Comparison of ENCODE assay signal across 8 cellular contexts in genomic region chr16:70703041-70703834, GRCh38. TPM values are rescaled to one million over a fixed set of nuclear protein-coding genes. Genes with fewer than 3 reads are reported as not detected.
DNase-seq lines count a peak whose midpoint lies in the region; ATAC-seq, FAIRE-seq and TF ChIP-seq lines count a peak whose summit lies in the region.
"Had no signal": no experiment of that assay in that cellular context is flagged by ENCODE, and none has a peak within 500 bp of the region (broad histone marks: within the 10 kb centered on the region; RNA-seq: fewer than 3 reads in every experiment).

No MANE protein-coding gene starts in this region.

- H2AFZ ChIP-seq in astrocyte (ENCODE audit: low read depth, low read length) = peak overlapping the region; percentile 85
- H2AFZ ChIP-seq in Karpas-422 (ENCODE audit: low read length) = no peak overlapping the region

- peak overlapping the region; percentile 74 for H3K4me2 ChIP-seq in astrocyte (ENCODE audit: low read length)
- H3K4me2 ChIP-seq in Karpas-422 (ENCODE audit: low read depth, low read length, poor library complexity, severe bottlenecking) = no peak overlapping the region

- no peak for ATAC-seq in naive thymus-derived CD4-positive, alpha-beta T cell

- peaks cover 5% of the 10 kb centered on the region for H3K9me3 Mint-ChIP-seq in astrocyte (ENCODE audit: unreplicated experiment)
- no peaks in the 10 kb centered on the region for H3K9me3 Mint-ChIP-seq in naive thymus-derived CD4-positive, alpha-beta T cell
- H3K9me3 Mint-ChIP-seq: dendritic cell treated with granulocyte-macrophage colony-stimulating factor and Interleukin-4, amounts not matched to agents 40 ng/mL and 50 ng/mL, for 4 days had no signal

- TF ChIP-seq CTCF in astrocyte (IDR thresholded peaks at IDR 0.05; ENCODE audit: insufficient read depth, low read depth, low read length) (peak; percentile 32), kidney (IDR thresholded peaks at IDR 0.05; ENCODE audit: borderline replicate concordance, extremely low read depth, insufficient read depth) (no peak)

- H3K9me3 ChIP-seq in astrocyte (ENCODE audit: insufficient read depth, low read depth, low read length) (no peaks in the 10 kb centered on the region), kidney (ENCODE audit: control insufficient read depth in 1 of 2, low read length in 2 of 2) (no peaks in the 10 kb centered on the region), Karpas-422 (ENCODE audit: low read length) (no peaks in the 10 kb centered on the region)
- no peaks in the 10 kb centered on the region for H3K9me3 ChIP-seq in naive thymus-derived CD4-positive, alpha-beta T cell (ENCODE audit: control insufficient read depth in 2 of 3, low read length in 3 of 3)

- no peaks in the 10 kb centered on the region for H3K27me3 Mint-ChIP-seq in astrocyte (ENCODE audit: low read depth, unreplicated experiment)
- H3K27me3 Mint-ChIP-seq in naive thymus-derived CD4-positive, alpha-beta T cell = no peaks in the 10 kb centered on the region
- H3K27me3 Mint-ChIP-seq: dendritic cell treated with granulocyte-macrophage colony-stimulating factor and Interleukin-4, amounts not matched to agents 40 ng/mL and 50 ng/mL, for 4 days had no signal

- DNase-seq in HT1080 (ENCODE audit: low read depth) (peak; percentile 33), astrocyte (ENCODE audit: low read depth) (peak; percentile 90), kidney (no peak), superior temporal gyrus (ENCODE audit: extremely low spot score) (peak; percentile 66), Karpas-422 (no peak)
- DNase-seq in naive thymus-derived CD4-positive, alpha-beta T cell = no peak
- no peak for DNase-seq in activated CD4-positive, alpha-beta T cell treated with anti-CD3 and anti-CD28 coated beads, Interleukin-2, amount 50 U/mL, for 1 hour

- peak overlapping the region; percentile 96 for H3K27ac ChIP-seq in astrocyte (ENCODE audit: low read depth, low read length)
- peak overlapping the region; percentile 35 to 59 for H3K27ac ChIP-seq in kidney (ENCODE audit: low read depth in 2 of 2, low read length in 2 of 2)
- H3K27ac ChIP-seq in Karpas-422 (ENCODE audit: low read length) = no peak overlapping the region
- no peak overlapping the region for H3K27ac ChIP-seq in naive thymus-derived CD4-positive, alpha-beta T cell (ENCODE audit: low read depth, low read length)

- H3K36me3 ChIP-seq in astrocyte (ENCODE audit: insufficient read depth, low read length) = no peaks in the 10 kb centered on the region
- H3K36me3 ChIP-seq in kidney (ENCODE audit: control insufficient read depth in 1 of 2, insufficient read depth in 2 of 2, low read length in 2 of 2) = no peaks in the 10 kb centered on the region
- H3K36me3 ChIP-seq in Karpas-422 (ENCODE audit: insufficient read depth, low read length) = no peaks in the 10 kb centered on the region
- peaks cover 0 to 24% (median 0%) of the 10 kb centered on the region in 3 experiments for H3K36me3 ChIP-seq in naive thymus-derived CD4-positive, alpha-beta T cell (ENCODE audit: control insufficient read depth in 2 of 3, insufficient read depth in 3 of 3, low read length in 3 of 3)

- H3K27me3 ChIP-seq in astrocyte (ENCODE audit: insufficient read depth, low read length) (no peaks in the 10 kb centered on the region), Karpas-422 (ENCODE audit: low read length) (no peaks in the 10 kb centered on the region)
- H3K27me3 ChIP-seq in naive thymus-derived CD4-positive, alpha-beta T cell (ENCODE audit: control insufficient read depth in 2 of 2, insufficient read depth in 2 of 2, low read length in 2 of 2) = no peaks in the 10 kb centered on the region

- H3K27ac Mint-ChIP-seq in astrocyte (ENCODE audit: unreplicated experiment) = peak overlapping the region; percentile 91
- H3K27ac Mint-ChIP-seq in naive thymus-derived CD4-positive, alpha-beta T cell = no peak overlapping the region

- no peaks in the 10 kb centered on the region for H4K20me1 ChIP-seq in astrocyte (ENCODE audit: insufficient read depth, low read length)
- H4K20me1 ChIP-seq in Karpas-422 (ENCODE audit: insufficient read depth, low read depth, low read length) = no peaks in the 10 kb centered on the region

- peaks cover 30% of the 10 kb centered on the region for H3K4me1 Mint-ChIP-seq in astrocyte (ENCODE audit: low read depth, unreplicated experiment)
- peaks cover 0 to 14% (median 0%) of the 10 kb centered on the region in 7 donors for H3K4me1 Mint-ChIP-seq in naive thymus-derived CD4-positive, alpha-beta T cell

- H3K9me2 ChIP-seq in Karpas-422 (replicated peaks; ENCODE audit: insufficient read depth, low read length) = no peaks in the 10 kb centered on the region

- CTCF ChIA-PET in naive thymus-derived CD4-positive, alpha-beta T cell (lab: Charles Lee) = no interaction called here

- peaks cover 53% of the 10 kb centered on the region for H3K4me1 ChIP-seq in astrocyte (ENCODE audit: insufficient read depth, low read length)
- H3K4me1 ChIP-seq in kidney (ENCODE audit: control insufficient read depth in 1 of 2, insufficient read depth in 1 of 2, low read depth in 1 of 2, low read length in 2 of 2) = peaks cover 36 to 53% of the 10 kb centered on the region in 2 donors
- H3K4me1 ChIP-seq in Karpas-422 (ENCODE audit: low read length) = no peaks in the 10 kb centered on the region
- no peaks in the 10 kb centered on the region for H3K4me1 ChIP-seq in naive thymus-derived CD4-positive, alpha-beta T cell (ENCODE audit: control insufficient read depth in 2 of 2, insufficient read depth in 2 of 2, low read length in 2 of 2)

- H3K36me3 Mint-ChIP-seq in astrocyte (ENCODE audit: low read depth, unreplicated experiment) = peaks cover 5% of the 10 kb centered on the region
- peaks cover 0 to 8% (median 0%) of the 10 kb centered on the region in 5 donors for H3K36me3 Mint-ChIP-seq in naive thymus-derived CD4-positive, alpha-beta T cell

- peak overlapping the region; percentile 32 for H3K4me3 ChIP-seq in astrocyte (ENCODE audit: insufficient read depth, low read depth, low read length)
- H3K4me3 ChIP-seq in kidney (ENCODE audit: low read length in 2 of 2) = no peak overlapping the region
- H3K4me3 ChIP-seq in Karpas-422 (ENCODE audit: low read length) = no peak overlapping the region
- no peak overlapping the region for H3K4me3 ChIP-seq in naive thymus-derived CD4-positive, alpha-beta T cell (ENCODE audit: low read length)

- peak; percentile 55 for FAIRE-seq in astrocyte (lab: Jason Lieb, UNC)
- FAIRE-seq in kidney (lab: Jason Lieb, UNC) = no peak

- POLR2A ChIA-PET in naive thymus-derived CD4-positive, alpha-beta T cell (lab: Charles Lee) = no interaction called here

- no peak overlapping the region for H3K4me3 Mint-ChIP-seq in astrocyte (ENCODE audit: unreplicated experiment)
- H3K4me3 Mint-ChIP-seq in naive thymus-derived CD4-positive, alpha-beta T cell = no peak overlapping the region
- H3K4me3 Mint-ChIP-seq: dendritic cell treated with granulocyte-macrophage colony-stimulating factor and Interleukin-4, amounts not matched to agents 40 ng/mL and 50 ng/mL, for 4 days had no signal

- intact Hi-C loops in kidney (cut with DNase I) = no loop called here
- intact Hi-C loops in naive thymus-derived CD4-positive, alpha-beta T cell (cut with micrococcal nuclease) = no loop called here

- peak overlapping the region; percentile 75 for H3K9ac ChIP-seq in astrocyte (ENCODE audit: low read length)
- peak overlapping the region in 1 of 2 donors; percentile 40 for H3K9ac ChIP-seq in kidney (ENCODE audit: low read length in 2 of 2)
- no peak overlapping the region for H3K9ac ChIP-seq in Karpas-422 (ENCODE audit: low read length)

- H3K79me2 ChIP-seq in astrocyte (ENCODE audit: insufficient read depth, low read length) (no peaks in the 10 kb centered on the region), Karpas-422 (ENCODE audit: low read length) (no peaks in the 10 kb centered on the region)

RNA-seq across cellular contexts. Expression of gene MTSS2, which starts 17.4 kb away (rescaled TPM):
- total RNA-seq in HT1080 (2014; rRNA removed; shearing (Covaris generic)) = 16.0 and 21.1 TPM in 2 replicates
- 27.9 and 31.1 TPM in 2 replicates for polyA plus RNA-seq in HT1080 (2015; cell fraction: cytosol; rRNA removed)
- 29.9 and 40.8 TPM in 2 replicates for polyA plus RNA-seq in HT1080 (2015; cell fraction: nucleus; rRNA removed)
- total RNA-seq in astrocyte (31.3 and 38.3 TPM in 2 replicates), kidney (33.0 TPM)
- polyA plus RNA-seq in kidney (ENCODE audit: insufficient read depth, low read depth, low replicate concordance) = 19.2 TPM
- 0.15 and 0.47 TPM in 2 replicates for total RNA-seq in Karpas-422 (2014; rRNA removed; shearing (Covaris generic); ENCODE audit: low replicate concordance)
- 10 to 100 TPM in 3 of 5 experiments, 1 to 10 TPM in 2; 1.4 to 16.7 (median 11.5) TPM for total RNA-seq in naive thymus-derived CD4-positive, alpha-beta T cell
- not detected for polyA plus RNA-seq in naive thymus-derived CD4-positive, alpha-beta T cell

RNA-seq across cellular contexts. Expression of gene IL34, which starts 56.9 kb away (rescaled TPM):
- total RNA-seq in HT1080 (2014; rRNA removed; shearing (Covaris generic)) = not detected in 2 replicates
- not detected in 2 replicates for polyA plus RNA-seq in HT1080 (2015; cell fraction: cytosol; rRNA removed)
- polyA plus RNA-seq in HT1080 (2015; cell fraction: nucleus; rRNA removed) = 0.48 TPM in 1 of 2 replicates, not detected in the other
- 0.34 and 0.38 TPM in 2 replicates for total RNA-seq in astrocyte
- 7.4 TPM for total RNA-seq in kidney
- 5.9 TPM for polyA plus RNA-seq in kidney (ENCODE audit: insufficient read depth, low read depth, low replicate concordance)
- total RNA-seq in Karpas-422 (2014; rRNA removed; shearing (Covaris generic); ENCODE audit: low replicate concordance) = not detected in 2 replicates
- total RNA-seq in naive thymus-derived CD4-positive, alpha-beta T cell = 1 to 10 TPM in 1 of 5 experiments, under 1 TPM in 2, not detected in 2; 0.38 to 1.1 (median 0.50) TPM
- polyA plus RNA-seq in naive thymus-derived CD4-positive, alpha-beta T cell = not detected

Comparison
In these comparisons a context has a peak if more than half of its experiments do, and no peak if none do; other contexts are left out.
1. DNase-seq: peak in HT1080 (single experiment), astrocyte (single experiment) and superior temporal gyrus (single experiment); none in kidney (single experiment), Karpas-422 (single experiment), naive thymus-derived CD4-positive, alpha-beta T cell (0 of 9) and activated CD4-positive, alpha-beta T cell treated with anti-CD3 and anti-CD28 coated beads, Interleukin-2, amount 50 U/mL, for 1 hour (single experiment).
2. H3K27ac ChIP-seq: peak in astrocyte (single experiment) and kidney (2 of 2); none in Karpas-422 (single experiment) and naive thymus-derived CD4-positive, alpha-beta T cell (single experiment).